1 cellular context compared by ENCODE assay signal in the genomic region with DNA sequence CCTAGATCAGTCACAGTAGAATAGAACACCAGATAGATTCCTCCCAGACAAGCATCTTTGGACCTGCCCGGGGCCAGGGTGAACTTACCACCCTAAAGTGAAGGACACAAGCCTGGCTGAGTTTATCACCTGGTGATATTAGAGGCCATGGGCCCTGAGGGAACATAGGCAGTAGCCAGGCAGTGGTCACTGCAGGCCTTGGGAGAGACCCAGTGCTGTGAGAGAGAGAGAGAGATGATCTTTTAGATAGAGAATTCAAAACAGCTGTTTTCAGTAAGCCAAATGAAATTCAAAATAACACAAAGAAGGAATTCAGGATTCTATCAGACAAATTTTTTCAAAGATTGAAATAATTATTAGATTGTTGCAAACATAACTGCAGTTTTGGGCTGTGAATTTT.
A peak's percentile ranks its signal among the peaks of the same experiment; 100 is the strongest.
TF ChIP-seq lines count a peak whose summit lies in the region.

No MANE protein-coding gene starts in this region.

TF ChIP-seq in SK-N-SH, 30 proteins besides CTCF, POLR2A, EP300 and RAD21 (continued from another document):
- TF ChIP-seq, protein P1, sequence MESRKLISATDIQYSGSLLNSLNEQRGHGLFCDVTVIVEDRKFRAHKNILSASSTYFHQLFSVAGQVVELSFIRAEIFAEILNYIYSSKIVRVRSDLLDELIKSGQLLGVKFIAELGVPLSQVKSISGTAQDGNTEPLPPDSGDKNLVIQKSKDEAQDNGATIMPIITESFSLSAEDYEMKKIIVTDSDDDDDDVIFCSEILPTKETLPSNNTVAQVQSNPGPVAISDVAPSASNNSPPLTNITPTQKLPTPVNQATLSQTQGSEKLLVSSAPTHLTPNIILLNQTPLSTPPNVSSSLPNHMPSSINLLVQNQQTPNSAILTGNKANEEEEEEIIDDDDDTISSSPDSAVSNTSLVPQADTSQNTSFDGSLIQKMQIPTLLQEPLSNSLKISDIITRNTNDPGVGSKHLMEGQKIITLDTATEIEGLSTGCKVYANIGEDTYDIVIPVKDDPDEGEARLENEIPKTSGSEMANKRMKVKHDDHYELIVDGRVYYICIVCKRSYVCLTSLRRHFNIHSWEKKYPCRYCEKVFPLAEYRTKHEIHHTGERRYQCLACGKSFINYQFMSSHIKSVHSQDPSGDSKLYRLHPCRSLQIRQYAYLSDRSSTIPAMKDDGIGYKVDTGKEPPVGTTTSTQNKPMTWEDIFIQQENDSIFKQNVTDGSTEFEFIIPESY (IDR thresholded peaks at IDR 0.05; ENCODE audit: borderline replicate concordance, low read depth), result no peak
- TF ChIP-seq CHD2 (IDR thresholded peaks at IDR 0.05; ENCODE audit: low read length, partially characterized antibody) (peak; percentile 60), ELF1 (IDR thresholded peaks at IDR 0.05) (no peak), RCOR1 (IDR thresholded peaks at IDR 0.05; ENCODE audit: low read length) (peak; percentile 82)
